In the genomic region with DNA sequence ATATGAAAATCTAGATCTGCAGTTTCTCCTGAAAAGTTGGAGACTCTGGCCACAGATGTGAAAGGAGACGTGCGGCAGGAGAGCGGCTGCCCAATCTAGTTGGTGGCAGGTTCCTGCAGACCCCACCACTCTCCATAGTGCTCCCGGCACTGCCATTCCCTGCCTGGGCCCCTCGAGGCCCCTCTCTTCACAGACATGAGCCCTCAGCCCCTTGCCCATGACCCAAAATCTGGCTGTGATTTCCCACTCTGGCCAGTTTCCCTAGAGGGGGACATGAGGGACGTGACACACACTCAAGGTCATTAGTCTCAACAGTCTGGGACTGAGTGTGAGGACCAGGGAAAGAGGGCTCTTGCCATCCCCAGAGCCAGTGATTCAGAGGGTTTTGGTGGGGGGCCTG, we compare ENCODE assay signal across 16 cellular contexts.
DNase-seq lines count a peak whose midpoint lies in the region; ATAC-seq and TF ChIP-seq lines count a peak whose summit lies in the region.
"Had no signal": no experiment of that assay in that cellular context is flagged by ENCODE, and none has a peak within 500 bp of the region (broad histone marks: within the 10 kb centered on the region; RNA-seq: fewer than 3 reads in every experiment).

No MANE protein-coding gene starts in this region.

- H3K36me3 ChIP-seq in CD8-positive, alpha-beta T cell (ENCODE audit: insufficient read depth, low read length): no peaks in the 10 kb centered on the region
- H3K36me3 ChIP-seq in stomach (no peaks in the 10 kb centered on the region), esophagus muscularis mucosa (no peaks in the 10 kb centered on the region)
- H3K36me3 ChIP-seq: BLaER1 treated with 17β-estradiol and CSF1 and Interleukin-3, amounts not matched to agents 10 nM and 100 nM; SJCRH30 had no signal

- no peaks in the 10 kb centered on the region for H3K9me3 ChIP-seq in CD8-positive, alpha-beta T cell (ENCODE audit: low read length)
- no peaks in the 10 kb centered on the region for H3K9me3 ChIP-seq in stomach
- no peaks in the 10 kb centered on the region for H3K9me3 ChIP-seq in esophagus muscularis mucosa
- H3K9me3 ChIP-seq: BLaER1 treated with 17β-estradiol and CSF1 and Interleukin-3, amounts not matched to agents 10 nM and 100 nM; SJCRH30 had no signal

- H3K27ac Mint-ChIP-seq in CD8-positive, alpha-beta T cell: peak overlapping the region; percentile 10
- no peak overlapping the region for H3K27ac Mint-ChIP-seq in activated CD4-positive, alpha-beta memory T cell treated with anti-CD3 and anti-CD28 coated beads for 36 hours
- peak overlapping the region; percentile 5 for H3K27ac Mint-ChIP-seq in memory B cell

- intact Hi-C loops in CD8-positive, alpha-beta T cell (cut with DNase I, micrococcal nuclease): loop anchor here in 1 of 2 experiments (5.0 kb wide), 2 partner anchors 117 to 172 kb away; no protein-coding TSS in a partner anchor
- intact Hi-C loops in activated CD4-positive, alpha-beta memory T cell treated with anti-CD3 and anti-CD28 coated beads for 36 hours (cut with micrococcal nuclease): no loop called here
- intact Hi-C loops in stomach (cut with DNase I; ENCODE audit: low total_unique reads) (loop anchor here (5.0 kb wide), 1 partner anchor 262 kb away; no protein-coding TSS in a partner anchor), esophagus muscularis mucosa (cut with DNase I) (loop anchor here (5.0 kb wide), 1 partner anchor 262 kb away; no protein-coding TSS in a partner anchor)

- H3K27ac ChIP-seq in CD8-positive, alpha-beta T cell (ENCODE audit: low read depth, low read length): no peak overlapping the region
- H3K27ac ChIP-seq in stomach (no peak overlapping the region), esophagus muscularis mucosa (replicated peaks in 1 of 4) (no peak overlapping the region)
- H3K27ac ChIP-seq: BLaER1 treated with 17β-estradiol and CSF1 and Interleukin-3, amounts not matched to agents 10 nM and 100 nM; KMS-11; SJCRH30 had no signal

- no peak overlapping the region for H3K4me3 Mint-ChIP-seq in CD8-positive, alpha-beta T cell
- no peak overlapping the region for H3K4me3 Mint-ChIP-seq in activated CD4-positive, alpha-beta memory T cell treated with anti-CD3 and anti-CD28 coated beads for 36 hours
- no peak overlapping the region for H3K4me3 Mint-ChIP-seq in memory B cell
- H3K4me3 Mint-ChIP-seq: CD8-positive, alpha-beta memory T cell had no signal

- CTCF ChIA-PET in CD8-positive, alpha-beta T cell (lab: Charles Lee): interaction anchor here (0.8 to 11.1 kb wide), 5 partner anchors 13 to 263 kb away, joined by 3 to 239 read pairs (median 7); no protein-coding TSS in a partner anchor
- CTCF ChIA-PET in activated CD4-positive, alpha-beta memory T cell treated with anti-CD3 and anti-CD28 coated beads for 36 hours (lab: Charles Lee): interaction anchor here (0.9 to 8.8 kb wide), 3 partner anchors 25 to 290 kb away, joined by 4 to 369 read pairs (median 39); no protein-coding TSS in a partner anchor

- no peaks in the 10 kb centered on the region for H3K36me3 Mint-ChIP-seq in CD8-positive, alpha-beta T cell
- H3K36me3 Mint-ChIP-seq in activated CD4-positive, alpha-beta memory T cell treated with anti-CD3 and anti-CD28 coated beads for 36 hours: no peaks in the 10 kb centered on the region
- no peaks in the 10 kb centered on the region for H3K36me3 Mint-ChIP-seq in memory B cell

- peaks cover 21% of the 10 kb centered on the region for H3K4me1 Mint-ChIP-seq in CD8-positive, alpha-beta T cell (ENCODE audit: low read depth)
- peaks cover 20% of the 10 kb centered on the region for H3K4me1 Mint-ChIP-seq in activated CD4-positive, alpha-beta memory T cell treated with anti-CD3 and anti-CD28 coated beads for 36 hours (ENCODE audit: low read depth)
- no peaks in the 10 kb centered on the region for H3K4me1 Mint-ChIP-seq in memory B cell

- TF ChIP-seq CTCF in CD8-positive, alpha-beta T cell (IDR thresholded peaks at IDR 0.05): no peak
- TF ChIP-seq CTCF in stomach (IDR thresholded peaks at IDR 0.05) (no peak), esophagus muscularis mucosa (IDR thresholded peaks at IDR 0.05) (no peak)

- H3K9me3 Mint-ChIP-seq in CD8-positive, alpha-beta T cell: no peaks in the 10 kb centered on the region
- H3K9me3 Mint-ChIP-seq in activated CD4-positive, alpha-beta memory T cell treated with anti-CD3 and anti-CD28 coated beads for 36 hours: no peaks in the 10 kb centered on the region
- no peaks in the 10 kb centered on the region for H3K9me3 Mint-ChIP-seq in memory B cell

- no peaks in the 10 kb centered on the region for H3K27me3 Mint-ChIP-seq in CD8-positive, alpha-beta T cell (ENCODE audit: low read depth)
- no peaks in the 10 kb centered on the region for H3K27me3 Mint-ChIP-seq in activated CD4-positive, alpha-beta memory T cell treated with anti-CD3 and anti-CD28 coated beads for 36 hours
- peaks cover 3% of the 10 kb centered on the region for H3K27me3 Mint-ChIP-seq in memory B cell

- DNase-seq in CD8-positive, alpha-beta T cell: peak in 1 of 7 experiments; percentile 40
- peak; percentile 4 for DNase-seq in activated CD4-positive, alpha-beta memory T cell treated with anti-CD3 and anti-CD28 coated beads for 36 hours
- DNase-seq in memory B cell (ENCODE audit: low spot score in 2 of 2) (no peak), stomach (peak; percentile 5), esophagus muscularis mucosa (ENCODE audit: extremely low spot score) (no peak), RPMI8226 (no peak)
- DNase-seq: CD8-positive, alpha-beta memory T cell; NCI-H1048; NCI-H1436; NCI-H1930; NCI-H524; SJCRH30 had no signal

- TF ChIP-seq POLR2A in stomach (IDR thresholded peaks at IDR 0.05) (no peak), esophagus muscularis mucosa (IDR thresholded peaks at IDR 0.05; ENCODE audit: low read depth) (no peak)

- no peak overlapping the region for H3K4me3 ChIP-seq in CD8-positive, alpha-beta T cell (ENCODE audit: low read depth, low read length)
- H3K4me3 ChIP-seq in stomach: no peak overlapping the region
- H3K4me3 ChIP-seq in esophagus muscularis mucosa: no peak overlapping the region
- H3K4me3 ChIP-seq: BLaER1 treated with 17β-estradiol and CSF1 and Interleukin-3, amounts not matched to agents 10 nM and 100 nM; SJCRH30 had no signal

- 73 to 86% (median 84%) methylated on average over 5 to 6 of the region's 6 CpGs for WGBS in stomach, 5 donors
- WGBS in esophagus muscularis mucosa: 91% methylated on average over 4 of the region's 6 CpGs

- no peak for ATAC-seq in CD8-positive, alpha-beta T cell
- ATAC-seq in memory B cell (ENCODE audit: low read depth) (no peak), GM18519 (IDR thresholded peaks at IDR 0.05; ENCODE audit: low FRiP score, unreplicated experiment) (no peak), HG03175 (IDR thresholded peaks at IDR 0.05; ENCODE audit: unreplicated experiment) (no peak)

- H3K4me1 ChIP-seq in CD8-positive, alpha-beta T cell (ENCODE audit: insufficient read depth, low read length): peaks cover 16% of the 10 kb centered on the region
- H3K4me1 ChIP-seq in stomach (peaks cover 0 to 7% (median 0%) of the 10 kb centered on the region in 4 donors), esophagus muscularis mucosa (peaks cover 0 to 17% (median 11%) of the 10 kb centered on the region in 4 donors)
- H3K4me1 ChIP-seq: SJCRH30 had no signal

- H3K27me3 ChIP-seq in CD8-positive, alpha-beta T cell (ENCODE audit: insufficient read depth, low read length): no peaks in the 10 kb centered on the region
- peaks cover 0 to 3% (median 0%) of the 10 kb centered on the region in 3 donors for H3K27me3 ChIP-seq in stomach
- no peaks in the 10 kb centered on the region for H3K27me3 ChIP-seq in esophagus muscularis mucosa
- H3K27me3 ChIP-seq: BLaER1 treated with 17β-estradiol and CSF1 and Interleukin-3, amounts not matched to agents 10 nM and 100 nM; SJCRH30 had no signal

- POLR2A ChIA-PET in CD8-positive, alpha-beta T cell (lab: Charles Lee): no interaction called here
- POLR2A ChIA-PET in activated CD4-positive, alpha-beta memory T cell treated with anti-CD3 and anti-CD28 coated beads for 36 hours (lab: Charles Lee): no interaction called here

- no peak for TF ChIP-seq EP300 in stomach (IDR thresholded peaks at IDR 0.05)
- no peak for TF ChIP-seq EP300 in esophagus muscularis mucosa (IDR thresholded peaks at IDR 0.05)

Comparison
In these comparisons a context has a peak if more than half of its experiments do, and no peak if none do; other contexts are left out.
1. DNase-seq: peak in activated CD4-positive, alpha-beta memory T cell treated with anti-CD3 and anti-CD28 coated beads for 36 hours (single experiment) and stomach (single experiment); none in memory B cell (0 of 2), esophagus muscularis mucosa (single experiment) and RPMI8226 (single experiment).